14 cellular contexts compared by ENCODE assay signal in genomic region chr19:29761575-29762225, GRCh38.
"Had no signal": no experiment of that assay in that cellular context is flagged by ENCODE, and none has a peak within 500 bp of the region (broad histone marks: within the 10 kb centered on the region; RNA-seq: fewer than 3 reads in every experiment).

No MANE protein-coding gene starts in this region.

- ATAC-seq: activated CD8-positive, alpha-beta T cell treated with anti-CD3 and anti-CD28 coated beads for 36 hours; sciatic nerve; upper lobe of right lung had no signal

- DNase-seq: activated CD4-positive, alpha-beta T cell treated with anti-CD3 and anti-CD28 coated beads for 1 hour; activated CD8-positive, alpha-beta memory T cell treated with anti-CD3 and anti-CD28 coated beads, Interleukin-2, amount 50 U/mL, for 48 hours; activated CD8-positive, alpha-beta T cell treated with anti-CD3 and anti-CD28 coated beads for 36 hours; activated naive CD8-positive, alpha-beta T cell treated with anti-CD3 and anti-CD28 coated beads, Interleukin-2, amount 10 ng/mL, durations not matched to agents 7 days and 5 days; esophagus squamous epithelium; foreskin fibroblast; left ventricle myocardium inferior; naive B cell; stimulated activated naive CD4-positive, alpha-beta T cell; T-helper 9 cell; upper lobe of right lung had no signal

- FAIRE-seq: bronchial epithelial cell, endometrium had no signal
